Comparison of ENCODE assay signal across 9 cellular contexts in genomic region chr5:124741711-124742496, GRCh38. TPM values are rescaled to one million over a fixed set of nuclear protein-coding genes. Genes with fewer than 3 reads are reported as not detected.
A peak's percentile ranks its signal among the peaks of the same experiment; 100 is the strongest.
DNase-seq lines count a peak whose midpoint lies in the region; ATAC-seq and TF ChIP-seq lines count a peak whose summit lies in the region.
"Had no signal": no experiment of that assay in that cellular context is flagged by ENCODE, and none has a peak within 500 bp of the region (broad histone marks: within the 10 kb centered on the region; RNA-seq: fewer than 3 reads in every experiment).

No MANE protein-coding gene starts in this region.

- peaks cover 100% of the 10 kb centered on the region for H3K79me2 ChIP-seq in neural progenitor cell (ENCODE audit: low read depth)

- H3K4me3 Mint-ChIP-seq in neural progenitor cell = no peak overlapping the region
- H3K4me3 Mint-ChIP-seq: nephron had no signal

- H3K4me1 ChIP-seq in endocrine pancreas (ENCODE audit: control insufficient read depth, insufficient read depth, low read length) = peaks cover 24% of the 10 kb centered on the region
- peaks cover 47% of the 10 kb centered on the region for H3K4me1 ChIP-seq in neural progenitor cell

- peaks cover 82% of the 10 kb centered on the region for H4K20me1 ChIP-seq in neural progenitor cell (ENCODE audit: low read depth)

- H3K36me3 ChIP-seq in endocrine pancreas (ENCODE audit: control insufficient read depth, insufficient read depth, low read length) (no peaks in the 10 kb centered on the region), neural progenitor cell (no peaks in the 10 kb centered on the region)

- no peaks in the 10 kb centered on the region for H3K27me3 ChIP-seq in endocrine pancreas (ENCODE audit: control insufficient read depth, insufficient read depth, low read length)
- H3K27me3 ChIP-seq in neural progenitor cell = no peaks in the 10 kb centered on the region

- ATAC-seq in GM19023 (IDR thresholded peaks at IDR 0.05; ENCODE audit: unreplicated experiment) = no peak

- peak overlapping the region; percentile 98 for H3K4me2 ChIP-seq in neural progenitor cell

- no peak overlapping the region for H3K27ac Mint-ChIP-seq in neural progenitor cell
- H3K27ac Mint-ChIP-seq: nephron had no signal

- H3K27me3 Mint-ChIP-seq in neural progenitor cell (ENCODE audit: insufficient read depth, low read depth) = peaks cover 12% of the 10 kb centered on the region

- no peaks in the 10 kb centered on the region for H3K36me3 Mint-ChIP-seq in neural progenitor cell

- H3K4me1 Mint-ChIP-seq in neural progenitor cell = peaks cover 37% of the 10 kb centered on the region

- peak overlapping the region; percentile 99 for H3K4me3 ChIP-seq in endocrine pancreas (ENCODE audit: control insufficient read depth, insufficient read depth, low read length)
- H3K4me3 ChIP-seq in neural progenitor cell = peak overlapping the region; percentile 69

- peak overlapping the region; percentile 45 for H3K27ac ChIP-seq in neural progenitor cell

- H3K9ac ChIP-seq in endocrine pancreas (ENCODE audit: control insufficient read depth, insufficient read depth, low read length) (no peak overlapping the region), neural progenitor cell (no peak overlapping the region)

- no peaks in the 10 kb centered on the region for H3K9me3 Mint-ChIP-seq in neural progenitor cell
- H3K9me3 Mint-ChIP-seq: nephron had no signal

- H2AFZ ChIP-seq in neural progenitor cell (replicated peaks) = no peak overlapping the region

- DNase-seq in ELR (ENCODE audit: low read depth) (peak; percentile 58), NCI-H524 treated with DMSO at 0.1 percent for 48 hours (lab: John Stamatoyannopoulos, UW) (peak; percentile 95), neural progenitor cell (ENCODE audit: low spot score) (peak; percentile 91), OCI-M1 (lab: John Stamatoyannopoulos, UW) (no peak), HK-2 (ENCODE audit: unreplicated experiment) (no peak)
- DNase-seq in NK-92 treated with Interleukin-12 subunit alpha and Interleukin-12 subunit beta, amount 100 ng/mL, for 24 hours (lab: John Stamatoyannopoulos, UW) = no peak

- TF ChIP-seq CTCF in neural progenitor cell (IDR thresholded peaks at IDR 0.05) = no peak

- H3K9me3 ChIP-seq in endocrine pancreas (ENCODE audit: control insufficient read depth, low read length) (no peaks in the 10 kb centered on the region), neural progenitor cell (ENCODE audit: low read depth) (no peaks in the 10 kb centered on the region)

- peaks cover 79% of the 10 kb centered on the region for H3F3A ChIP-seq in neural progenitor cell (ENCODE audit: low read depth)

RNA-seq across cellular contexts. Expression of gene ZNF608, which starts 4.5 kb away (rescaled TPM):
- 168 and 213 TPM in 2 replicates for total RNA-seq in neural progenitor cell (ENCODE audit: low replicate concordance)

Comparison
In these comparisons a context has a peak if more than half of its experiments do, and no peak if none do; other contexts are left out.
1. DNase-seq: peak in ELR (single experiment), NCI-H524 treated with DMSO at 0.1 percent for 48 hours (single experiment) and neural progenitor cell (single experiment); none in NK-92 treated with Interleukin-12 subunit alpha and Interleukin-12 subunit beta, amount 100 ng/mL, for 24 hours (single experiment), OCI-M1 (single experiment) and HK-2 (single experiment).